8 cellular contexts compared by ENCODE assay signal in the genomic region with DNA sequence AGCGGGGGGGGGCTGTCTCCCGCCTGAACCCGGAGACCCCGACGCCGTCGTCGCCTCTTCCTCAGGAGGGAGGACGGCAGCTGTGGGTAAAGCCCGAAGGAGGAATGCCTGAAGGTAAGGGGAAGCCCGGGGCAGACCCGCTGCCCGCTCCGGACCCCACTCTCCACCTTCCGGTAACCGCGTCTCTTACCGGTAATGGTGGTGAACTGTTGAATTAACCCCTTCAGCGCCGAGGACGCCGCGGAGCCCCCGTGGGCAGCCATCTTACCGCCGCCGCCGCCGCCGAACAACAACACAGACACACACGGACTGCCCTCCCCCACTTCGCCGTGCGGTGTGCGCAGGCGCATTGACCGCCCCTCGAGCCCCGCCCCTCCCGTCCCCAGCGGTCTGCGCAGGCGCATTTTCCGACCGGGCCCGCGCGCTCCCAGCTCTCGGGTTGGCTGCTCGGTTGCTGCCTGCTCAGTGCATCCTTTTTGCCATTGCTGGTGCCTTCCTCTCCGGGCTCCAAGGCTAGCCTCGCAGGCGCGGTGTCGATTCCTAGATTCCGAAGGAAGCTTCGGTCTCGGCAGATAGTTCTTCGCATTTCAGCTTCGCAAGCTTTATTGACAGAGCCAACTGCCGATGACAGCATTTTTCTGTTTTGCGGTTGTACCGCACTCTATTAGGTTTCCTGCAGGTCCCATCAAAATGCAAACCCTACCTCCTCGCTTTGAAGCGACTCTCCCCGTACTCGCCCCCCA. TPM values are rescaled to one million over a fixed set of nuclear protein-coding genes. Genes with fewer than 3 reads are reported as not detected.
DNase-seq lines count a peak whose midpoint lies in the region; ATAC-seq and TF ChIP-seq lines count a peak whose summit lies in the region.

Gene UBXN7, minus strand, starts transcription at position 291 of the 743 bp plus-strand sequence. Its CDS starts 28 bp downstream, at position 263.

- H3K4me3 ChIP-seq in Peyer's patch (peak within 1 kb of the TSS; percentile 78 to 93 (median 82)), muscle layer of colon (ENCODE audit: low read depth in 1 of 2, low read length in 2 of 2) (peak within 1 kb of the TSS; percentile 79 to 96)

- peak; percentile 80 for ATAC-seq in GM21737 (IDR thresholded peaks at IDR 0.05; ENCODE audit: unreplicated experiment)
- peak; percentile 100 for ATAC-seq in esophagus mucosa

- peak within 1 kb of the TSS; percentile 96 for H3K9ac ChIP-seq in muscle layer of colon (ENCODE audit: low read length)

- H3K4me1 ChIP-seq in Peyer's patch (peaks cover 0 to 12% (median 2%) of the 10 kb centered on the region in 4 donors), muscle layer of colon (ENCODE audit: insufficient read depth, low read length) (peaks cover 6% of the 10 kb centered on the region)

- H3K27me3 ChIP-seq in Peyer's patch, result no peaks in the 10 kb centered on the region
- no peaks in the 10 kb centered on the region for H3K27me3 ChIP-seq in muscle layer of colon (ENCODE audit: control insufficient read depth in 1 of 2, insufficient read depth in 2 of 2, low read length in 2 of 2)

- H3K9me3 ChIP-seq in KOPT-K1 (ENCODE audit: insufficient read depth, low read length, poor library complexity, severe bottlenecking), result no peaks in the 10 kb centered on the region
- no peaks in the 10 kb centered on the region for H3K9me3 ChIP-seq in Peyer's patch
- H3K9me3 ChIP-seq in muscle layer of colon (ENCODE audit: low read length), result no peaks in the 10 kb centered on the region

- peak; percentile 28 to 60 for TF ChIP-seq POLR2A in Peyer's patch (IDR thresholded peaks at IDR 0.05)

- no peak for TF ChIP-seq CTCF in Peyer's patch (IDR thresholded peaks at IDR 0.05)

- DNase-seq in DMS53 treated with DMSO at 0.1 percent for 48 hours (lab: John Stamatoyannopoulos, UW; ENCODE audit: unreplicated experiment) (peak; percentile 77), Peyer's patch (peak; percentile 93 to 97 (median 97))
- peak; percentile 98 for DNase-seq in activated T-cell treated with anti-CD3 and anti-CD28 coated beads, Interleukin-2, amount 50 U/mL, for 48 hours
- peak; percentile 95 to 96 for DNase-seq in stimulated activated CD8-positive, alpha-beta memory T cell treated with anti-CD3 and anti-CD28 coated beads, Interleukin-7, amount 100 ng/mL, for 1 hour (ENCODE audit: low read depth in 2 of 2)

- H3K27ac ChIP-seq in KOPT-K1 (ENCODE audit: low read depth, low read length, poor library complexity, severe bottlenecking) (peak within 1 kb of the TSS; percentile 66), Peyer's patch (peak within 1 kb of the TSS; percentile 84 to 93 (median 86)), muscle layer of colon (ENCODE audit: low read depth, low read length) (peak within 1 kb of the TSS; percentile 77)

- H3K36me3 ChIP-seq in KOPT-K1 (ENCODE audit: insufficient read depth, low read length) (peaks cover 9% of the 10 kb centered on the region), Peyer's patch (peaks cover 0 to 6% (median 0%) of the 10 kb centered on the region in 3 donors), muscle layer of colon (ENCODE audit: insufficient read depth, low read length) (peaks cover 5% of the 10 kb centered on the region)

RNA-seq across cellular contexts. Expression of gene UBXN7, which starts in this region (rescaled TPM):
- total RNA-seq in Peyer's patch, result 10 to 100 TPM; 12.3 to 64.4 (median 22.7) TPM
- 31.9 TPM for total RNA-seq in esophagus mucosa

Comparison
In these comparisons a context has a peak if more than half of its experiments do, and no peak if none do; other contexts are left out.
1. Peak in every context shown above with its lines: DNase-seq, ATAC-seq, H3K4me3 ChIP-seq and H3K27ac ChIP-seq.